In genomic region chr15:78927077-78927790, GRCh38 we compare ENCODE assay signal across 22 cellular contexts. TPM values are rescaled to one million over a fixed set of nuclear protein-coding genes. Genes with fewer than 3 reads are reported as not detected.
DNase-seq lines count a peak whose midpoint lies in the region; ATAC-seq, FAIRE-seq and TF ChIP-seq lines count a peak whose summit lies in the region.
"Had no signal": no experiment of that assay in that cellular context is flagged by ENCODE, and none has a peak within 500 bp of the region (broad histone marks: within the 10 kb centered on the region; RNA-seq: fewer than 3 reads in every experiment).

No MANE protein-coding gene starts in this region.

- intact Hi-C loops in Panc1 (cut with micrococcal nuclease; ENCODE audit: unreplicated experiment) = loop anchor here (5.0 kb wide), 1 partner anchor 255 kb away; no protein-coding TSS in a partner anchor
- intact Hi-C loops in endothelial cell of umbilical vein (cut with micrococcal nuclease) = no loop called here
- intact Hi-C loops in left ventricle myocardium superior (cut with micrococcal nuclease) = no loop called here

- DNase-seq in HL-60 (ENCODE audit: low read depth in 1 of 2, low spot score in 1 of 2) = peak; percentile 67 to 82
- DNase-seq in Panc1 (ENCODE audit: low read depth, low spot score) = no peak
- DNase-seq in endothelial cell of umbilical vein (ENCODE audit: low read depth, low spot score) = no peak
- no peak for DNase-seq in mesenteric fat pad (ENCODE audit: low spot score)
- no peak for DNase-seq in left ventricle myocardium superior
- DNase-seq: activated CD4-positive, alpha-beta T cell treated with anti-CD3 and anti-CD28 coated beads, Interleukin-2, amount 10 ng/mL, durations not matched to agents 24 days and 14 days; activated CD8-positive, alpha-beta memory T cell treated with anti-CD3 and anti-CD28 coated beads, Interleukin-2, amount 50 U/mL, for 48 hours; brain microvascular endothelial cell; DMS153; immature natural killer cell; lower lobe of right lung; NCI-H1436 treated with DMSO at 0.1 percent for 48 hours; NCI-H226; thyroid gland had no signal

- no peaks in the 10 kb centered on the region for H3K9me3 Mint-ChIP-seq in stimulated activated memory B cell treated with anti-CD40 and anti-IgM and Interleukin-4, amounts not matched to agents 10 μg/mL and 1 μg/mL and 100 μg/mL, for 72 hours
- H3K9me3 Mint-ChIP-seq: activated CD4-positive, alpha-beta T cell treated with anti-CD3 and anti-CD28 coated beads, Interleukin-2, amount 10 ng/mL, durations not matched to agents 24 days and 14 days; GM23338; immature natural killer cell had no signal

- no peak overlapping the region for H2AFZ ChIP-seq in endothelial cell of umbilical vein (ENCODE audit: low read depth, low read length)
- H2AFZ ChIP-seq: GM23338 had no signal

- H3K4me1 ChIP-seq in Panc1 (ENCODE audit: control insufficient read depth, insufficient read depth, low read length) (peaks cover 51% of the 10 kb centered on the region), endothelial cell of umbilical vein (ENCODE audit: control insufficient read depth, extremely low read depth, insufficient read depth, low read length) (no peaks in the 10 kb centered on the region)
- H3K4me1 ChIP-seq: lower lobe of right lung, thyroid gland had no signal

- BruUV-seq in Panc1 (replicated peaks; lab: Mats Ljungman, UMichigan) = TSS peak; percentile 44
- BruUV-seq in endothelial cell of umbilical vein (replicated peaks; lab: Mats Ljungman, UMichigan) = TSS peak; percentile 13

- no peak for TF ChIP-seq CTCF in HL-60 (IDR thresholded peaks at IDR 0.05; ENCODE audit: insufficient read depth, low read length)
- no peak for TF ChIP-seq CTCF in Panc1 (IDR thresholded peaks at IDR 0.05)
- no peak for TF ChIP-seq CTCF in endothelial cell of umbilical vein (IDR thresholded peaks at IDR 0.05; ENCODE audit: extremely low read depth in 1 of 2, insufficient read depth in 1 of 2, low read depth in 1 of 2, low read length in 2 of 2)

- CTCF ChIA-PET in Panc1 (lab: Charles Lee) = no interaction called here
- CTCF ChIA-PET in endothelial cell of umbilical vein (lab: Charles Lee) = interaction anchor here (2.1 to 2.2 kb wide), 2 partner anchors 52 to 80 kb away, joined by 7 to 8 read pairs; no protein-coding TSS in a partner anchor

- H3K36me3 Mint-ChIP-seq in stimulated activated memory B cell treated with anti-CD40 and anti-IgM and Interleukin-4, amounts not matched to agents 10 μg/mL and 1 μg/mL and 100 μg/mL, for 72 hours = peaks cover 74% of the 10 kb centered on the region
- H3K36me3 Mint-ChIP-seq: activated naive CD8-positive, alpha-beta T cell had no signal

- no peak overlapping the region for H3K9ac ChIP-seq in endothelial cell of umbilical vein (replicated peaks; ENCODE audit: extremely low read depth, insufficient read depth, low read length)

- H4K20me1 ChIP-seq in endothelial cell of umbilical vein (replicated peaks; ENCODE audit: control insufficient read depth, extremely low read depth, insufficient read depth, low read length) = no peaks in the 10 kb centered on the region

- H3K4me3 ChIP-seq in HL-60 (replicated peaks; ENCODE audit: insufficient read depth, low read length) = no peak overlapping the region
- no peak overlapping the region for H3K4me3 ChIP-seq in Panc1 (ENCODE audit: low read depth in 2 of 2, low read length in 2 of 2)
- H3K4me3 ChIP-seq in endothelial cell of umbilical vein (replicated peaks in 1 of 3; ENCODE audit: insufficient read depth in 1 of 3, low read depth in 1 of 3, low read length in 3 of 3) = no peak overlapping the region
- H3K4me3 ChIP-seq: BLaER1 treated with 17β-estradiol and CSF1 and Interleukin-3, amounts not matched to agents 10 nM and 100 nM; GM23338; lower lobe of right lung; SJSA1; smooth muscle cell; thyroid gland had no signal

- in situ Hi-C loops in Panc1 (cut with HindIII; ENCODE audit: low pct_unique_long_range_greater_than_20kb, low sequenced_read_pairs) = no loop called here

- H3K27me3 ChIP-seq in HL-60 (ENCODE audit: insufficient read depth, poor library complexity, severe bottlenecking) = no peaks in the 10 kb centered on the region
- H3K27me3 ChIP-seq in Panc1 (ENCODE audit: control insufficient read depth, insufficient read depth, low read length) = no peaks in the 10 kb centered on the region
- H3K27me3 ChIP-seq in endothelial cell of umbilical vein (ENCODE audit: control insufficient read depth in 2 of 2, insufficient read depth in 2 of 2, low read length in 2 of 2) = no peaks in the 10 kb centered on the region
- H3K27me3 ChIP-seq: BLaER1 treated with 17β-estradiol and CSF1 and Interleukin-3, amounts not matched to agents 10 nM and 100 nM; brain microvascular endothelial cell; SJSA1; thyroid gland had no signal

- ATAC-seq in Panc1 = no peak
- ATAC-seq in stimulated activated memory B cell treated with anti-CD40 and anti-IgM and Interleukin-4, amounts not matched to agents 10 μg/mL and 1 μg/mL and 100 μg/mL, for 72 hours = peak; percentile 24
- ATAC-seq in left ventricle myocardium superior = no peak
- no peak for ATAC-seq in HG03521 (IDR thresholded peaks at IDR 0.05; ENCODE audit: unreplicated experiment)

- TF ChIP-seq POLR2A in endothelial cell of umbilical vein (IDR thresholded peaks at IDR 0.05; ENCODE audit: low read depth, low read length) = no peak

- dilution Hi-C loops in endothelial cell of umbilical vein (cut with MboI; ENCODE audit: extremely low pct_ligation_motif_present, low sequenced_read_pairs) = no loop called here

- H3K36me3 ChIP-seq in Panc1 (ENCODE audit: control insufficient read depth, insufficient read depth, low read length) = peaks cover 3% of the 10 kb centered on the region
- peaks cover 0 to 12% of the 10 kb centered on the region in 2 experiments for H3K36me3 ChIP-seq in endothelial cell of umbilical vein (ENCODE audit: control insufficient read depth in 2 of 2, extremely low read depth in 1 of 2, insufficient read depth in 2 of 2, low read length in 2 of 2)

- POLR2A ChIA-PET in Panc1 (lab: Charles Lee) = no interaction called here
- POLR2A ChIA-PET in endothelial cell of umbilical vein (lab: Charles Lee) = no interaction called here

- no peak overlapping the region for H3K4me3 Mint-ChIP-seq in stimulated activated memory B cell treated with anti-CD40 and anti-IgM and Interleukin-4, amounts not matched to agents 10 μg/mL and 1 μg/mL and 100 μg/mL, for 72 hours
- H3K4me3 Mint-ChIP-seq: activated CD4-positive, alpha-beta T cell treated with anti-CD3 and anti-CD28 coated beads, Interleukin-2, amount 10 ng/mL, durations not matched to agents 24 days and 14 days; activated naive CD8-positive, alpha-beta T cell; GM23338; immature natural killer cell had no signal

- H3K4me1 Mint-ChIP-seq in stimulated activated memory B cell treated with anti-CD40 and anti-IgM and Interleukin-4, amounts not matched to agents 10 μg/mL and 1 μg/mL and 100 μg/mL, for 72 hours = peaks cover 58% of the 10 kb centered on the region
- H3K4me1 Mint-ChIP-seq: activated CD4-positive, alpha-beta T cell treated with anti-CD3 and anti-CD28 coated beads, Interleukin-2, amount 10 ng/mL, durations not matched to agents 24 days and 14 days had no signal

- no peak overlapping the region for H3K27ac ChIP-seq in HL-60 (replicated peaks)
- H3K27ac ChIP-seq in Panc1 (ENCODE audit: low read length) = peak overlapping the region; percentile 74
- H3K27ac ChIP-seq in endothelial cell of umbilical vein (ENCODE audit: insufficient read depth, low read depth, low read length) = no peak overlapping the region
- H3K27ac ChIP-seq: brain microvascular endothelial cell, lower lobe of right lung, SJSA1, thyroid gland had no signal

- H3K4me2 ChIP-seq in endothelial cell of umbilical vein (ENCODE audit: insufficient read depth, low read length) = no peak overlapping the region
- H3K4me2 ChIP-seq: GM23338, smooth muscle cell had no signal

- no peaks in the 10 kb centered on the region for H3K27me3 Mint-ChIP-seq in stimulated activated memory B cell treated with anti-CD40 and anti-IgM and Interleukin-4, amounts not matched to agents 10 μg/mL and 1 μg/mL and 100 μg/mL, for 72 hours
- H3K27me3 Mint-ChIP-seq: activated CD4-positive, alpha-beta T cell treated with anti-CD3 and anti-CD28 coated beads, Interleukin-2, amount 10 ng/mL, durations not matched to agents 24 days and 14 days; activated naive CD8-positive, alpha-beta T cell; progenitor cell of endocrine pancreas had no signal

- FAIRE-seq in endothelial cell of umbilical vein (lab: Jason Lieb, UNC) = no peak

- H3K27ac Mint-ChIP-seq in stimulated activated memory B cell treated with anti-CD40 and anti-IgM and Interleukin-4, amounts not matched to agents 10 μg/mL and 1 μg/mL and 100 μg/mL, for 72 hours = peak overlapping the region; percentile 63
- H3K27ac Mint-ChIP-seq: activated CD4-positive, alpha-beta T cell treated with anti-CD3 and anti-CD28 coated beads, Interleukin-2, amount 10 ng/mL, durations not matched to agents 24 days and 14 days; activated naive CD8-positive, alpha-beta T cell; immature natural killer cell; progenitor cell of endocrine pancreas had no signal

- H3K9me1 ChIP-seq in endothelial cell of umbilical vein (replicated peaks; ENCODE audit: control insufficient read depth, extremely low read depth, insufficient read depth, low read length) = no peaks in the 10 kb centered on the region

- H3K79me2 ChIP-seq in endothelial cell of umbilical vein (ENCODE audit: control insufficient read depth, insufficient read depth, low read length) = no peaks in the 10 kb centered on the region

- no peaks in the 10 kb centered on the region for H3K9me3 ChIP-seq in Panc1 (ENCODE audit: control insufficient read depth, insufficient read depth, low read depth, low read length)
- no peaks in the 10 kb centered on the region for H3K9me3 ChIP-seq in endothelial cell of umbilical vein (replicated peaks; ENCODE audit: control insufficient read depth, insufficient read depth, low read length)
- H3K9me3 ChIP-seq: BLaER1 treated with 17β-estradiol and CSF1 and Interleukin-3, amounts not matched to agents 10 nM and 100 nM; lower lobe of right lung; SJSA1; thyroid gland had no signal

RNA-seq across cellular contexts. Expression of gene CTSH, which starts 17.6 kb away (rescaled TPM):
- total RNA-seq in Panc1 (2021; ENCODE audit: unreplicated experiment) = 178 TPM
- 168 TPM for polyA plus RNA-seq in Panc1 (2012; ENCODE audit: insufficient read length)
- 1.8 and 7.0 TPM in 2 replicates for total RNA-seq in endothelial cell of umbilical vein
- 7.4 and 9.0 TPM in 2 replicates for polyA plus RNA-seq in endothelial cell of umbilical vein
- polyA plus RNA-seq in endothelial cell of umbilical vein (2011; cell fraction: cytosol; rRNA removed) = 8.3 and 9.6 TPM in 2 replicates
- polyA plus RNA-seq in endothelial cell of umbilical vein (2011; cell fraction: nucleus; rRNA removed) = 6.2 and 9.4 TPM in 2 replicates
- polyA plus RNA-seq in endothelial cell of umbilical vein (2012) = 19.7 and 31.0 TPM in 2 replicates
- polyA minus RNA-seq in endothelial cell of umbilical vein = 10.0 and 13.9 TPM in 2 replicates
- not detected for polyA minus RNA-seq in endothelial cell of umbilical vein (2011; cell fraction: cytosol; rRNA and poly(A)+ RNA removed)
- polyA minus RNA-seq in endothelial cell of umbilical vein (2011; cell fraction: nucleus; rRNA and poly(A)+ RNA removed) = 2.4 and 2.6 TPM in 2 replicates
- 67.9 TPM for total RNA-seq in mesenteric fat pad
- total RNA-seq in left ventricle myocardium superior = 72.3 TPM

RNA-seq across cellular contexts. Expression of gene MORF4L1, which starts 54.5 kb away (rescaled TPM):
- total RNA-seq in Panc1 (2021; ENCODE audit: unreplicated experiment) (360 TPM), endothelial cell of umbilical vein (404 and 417 TPM in 2 replicates), mesenteric fat pad (330 TPM), left ventricle myocardium superior (343 TPM)
- polyA plus RNA-seq in Panc1 (2012; ENCODE audit: insufficient read length) = 283 TPM
- 135 and 164 TPM in 2 replicates for polyA plus RNA-seq in endothelial cell of umbilical vein
- 234 and 265 TPM in 2 replicates for polyA plus RNA-seq in endothelial cell of umbilical vein (2011; cell fraction: cytosol; rRNA removed)
- polyA plus RNA-seq in endothelial cell of umbilical vein (2011; cell fraction: nucleus; rRNA removed) = 123 and 153 TPM in 2 replicates
- 283 and 350 TPM in 2 replicates for polyA plus RNA-seq in endothelial cell of umbilical vein (2012)
- 82.5 and 86.5 TPM in 2 replicates for polyA minus RNA-seq in endothelial cell of umbilical vein
- 82.4 TPM for polyA minus RNA-seq in endothelial cell of umbilical vein (2011; cell fraction: cytosol; rRNA and poly(A)+ RNA removed)
- polyA minus RNA-seq in endothelial cell of umbilical vein (2011; cell fraction: nucleus; rRNA and poly(A)+ RNA removed) = 108 and 150 TPM in 2 replicates

Comparison
In these comparisons a context has a peak if more than half of its experiments do, and no peak if none do; other contexts are left out.
1. DNase-seq: peak in HL-60 (2 of 2); none in Panc1 (single experiment), endothelial cell of umbilical vein (single experiment), mesenteric fat pad (single experiment) and left ventricle myocardium superior (single experiment).